Comparison of ENCODE assay signal across 14 cellular contexts in the genomic region with DNA sequence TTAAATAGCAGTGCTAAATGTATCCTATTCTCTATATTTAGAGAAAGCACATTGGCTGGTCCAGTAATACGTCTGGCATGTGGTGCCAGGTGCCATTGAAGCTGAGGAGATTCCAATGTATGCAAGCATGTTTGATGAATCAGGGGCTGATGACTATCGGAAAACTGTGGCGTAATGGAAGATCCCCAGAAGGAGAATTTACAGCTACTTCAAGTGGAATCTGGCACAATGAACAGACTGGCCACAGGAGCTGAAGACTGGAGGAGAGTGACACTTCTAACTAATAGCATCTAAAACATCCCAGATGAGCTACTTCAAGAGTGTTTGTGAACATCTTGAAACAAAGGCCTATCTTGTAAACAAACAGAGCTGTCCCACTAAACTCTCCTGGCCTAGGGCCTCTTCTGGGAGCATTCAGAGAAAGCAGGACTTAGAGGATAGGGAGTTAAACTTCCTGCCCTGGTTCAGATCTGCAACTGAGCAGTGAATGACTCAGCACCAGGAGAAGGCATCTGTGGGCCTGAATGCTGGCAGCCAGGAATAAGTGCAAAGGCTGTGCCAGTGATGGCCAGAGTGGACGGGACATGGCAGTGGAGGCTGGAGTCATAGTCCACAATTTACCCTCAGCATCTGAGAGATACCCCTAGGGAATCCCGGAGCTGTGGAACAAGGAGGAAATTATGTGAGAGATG. TPM values are rescaled to one million over a fixed set of nuclear protein-coding genes. Genes with fewer than 3 reads are reported as not detected.
DNase-seq lines count a peak whose midpoint lies in the region; ATAC-seq and TF ChIP-seq lines count a peak whose summit lies in the region.
"Had no signal": no experiment of that assay in that cellular context is flagged by ENCODE, and none has a peak within 500 bp of the region (broad histone marks: within the 10 kb centered on the region; RNA-seq: fewer than 3 reads in every experiment).

No MANE protein-coding gene starts in this region.

- in situ Hi-C loops in GM13976 (cut with MboI; ENCODE audit: low sequenced_read_pairs, unreplicated experiment), result no loop called here

- H3K36me3 ChIP-seq in cardiac muscle cell, result no peaks in the 10 kb centered on the region
- H3K36me3 ChIP-seq in tibial artery, result no peaks in the 10 kb centered on the region
- H3K36me3 ChIP-seq: BLaER1 treated with 17β-estradiol and CSF1 and Interleukin-3, amounts not matched to agents 10 nM and 100 nM; upper lobe of left lung had no signal

- ATAC-seq in SK-N-SH treated with all-trans-retinoic acid at 6 μM for 48 hours, result peak; percentile 91
- ATAC-seq: GM12878; naive thymus-derived CD4-positive, alpha-beta T cell had no signal

- H3K9me3 ChIP-seq in cardiac muscle cell (ENCODE audit: low read depth) (no peaks in the 10 kb centered on the region), tibial artery (no peaks in the 10 kb centered on the region)
- H3K9me3 ChIP-seq: upper lobe of left lung had no signal

- TF ChIP-seq CTCF in cardiac muscle cell (IDR thresholded peaks at IDR 0.05; ENCODE audit: low read depth, low read length) (no peak), tibial artery (IDR thresholded peaks at IDR 0.05) (no peak), GM13976 (IDR thresholded peaks at IDR 0.05; ENCODE audit: borderline replicate concordance, control extremely low read depth, extremely low read depth, insufficient read depth, missing control alignments) (no peak)

- H3K4me3 ChIP-seq in cardiac muscle cell (no peak overlapping the region), tibial artery (no peak overlapping the region)
- H3K4me3 ChIP-seq: BLaER1 treated with 17β-estradiol and CSF1 and Interleukin-3, amounts not matched to agents 10 nM and 100 nM; GM12878; upper lobe of left lung had no signal

- intact Hi-C loops in cardiac septum (cut with DNase I), result no loop called here
- intact Hi-C loops in tibial artery (cut with DNase I; ENCODE audit: low total_unique reads), result no loop called here

- H3K4me1 ChIP-seq in cardiac muscle cell (ENCODE audit: low read depth), result peaks cover 24% of the 10 kb centered on the region
- peaks cover 0 to 45% (median 21%) of the 10 kb centered on the region in 4 donors for H3K4me1 ChIP-seq in tibial artery
- H3K4me1 ChIP-seq: BLaER1 treated with 17β-estradiol and CSF1 and Interleukin-3, amounts not matched to agents 10 nM and 100 nM; upper lobe of left lung had no signal

- DNase-seq in cardiac muscle cell (ENCODE audit: low read depth in 1 of 2, low spot score in 1 of 2), result peak in 1 of 2 donors; percentile 76
- DNase-seq in cardiac septum (ENCODE audit: low spot score), result no peak
- peak; percentile 71 for DNase-seq in fibroblast of the conjunctiva (ENCODE audit: low read depth)
- DNase-seq in tibial artery, result peak in 1 of 2 donors; percentile 83
- DNase-seq in MV-4-11 (lab: John Stamatoyannopoulos, UW), result no peak
- DNase-seq in GM13976 (ENCODE audit: low spot score), result no peak
- DNase-seq in Kasumi-1 (lab: John Stamatoyannopoulos, UW), result no peak
- DNase-seq: activated CD4-positive, CD25-positive, alpha-beta regulatory T cell treated with anti-CD3 and anti-CD28 coated beads, Interleukin-2, amount 50 U/mL, for 72 hours; naive thymus-derived CD4-positive, alpha-beta T cell; stimulated activated CD4-positive, alpha-beta T cell treated with anti-CD3 and anti-CD28 coated beads, Interleukin-4, amount 100 ng/mL, for 24 hours; upper lobe of left lung had no signal

- H3K27ac ChIP-seq in cardiac muscle cell (peak overlapping the region; percentile 31), tibial artery (peak overlapping the region; percentile 73 to 79)
- H3K27ac ChIP-seq: upper lobe of left lung had no signal

- H3K27me3 ChIP-seq in cardiac muscle cell (no peaks in the 10 kb centered on the region), tibial artery (no peaks in the 10 kb centered on the region)
- H3K27me3 ChIP-seq: BLaER1 treated with 17β-estradiol and CSF1 and Interleukin-3, amounts not matched to agents 10 nM and 100 nM; upper lobe of left lung had no signal

TF ChIP-seq in SK-N-SH treated with all-trans-retinoic acid at 6 μM for 48 hours, 23 proteins besides CTCF, POLR2A, EP300 and RAD21:
- TF ChIP-seq, protein P1, sequence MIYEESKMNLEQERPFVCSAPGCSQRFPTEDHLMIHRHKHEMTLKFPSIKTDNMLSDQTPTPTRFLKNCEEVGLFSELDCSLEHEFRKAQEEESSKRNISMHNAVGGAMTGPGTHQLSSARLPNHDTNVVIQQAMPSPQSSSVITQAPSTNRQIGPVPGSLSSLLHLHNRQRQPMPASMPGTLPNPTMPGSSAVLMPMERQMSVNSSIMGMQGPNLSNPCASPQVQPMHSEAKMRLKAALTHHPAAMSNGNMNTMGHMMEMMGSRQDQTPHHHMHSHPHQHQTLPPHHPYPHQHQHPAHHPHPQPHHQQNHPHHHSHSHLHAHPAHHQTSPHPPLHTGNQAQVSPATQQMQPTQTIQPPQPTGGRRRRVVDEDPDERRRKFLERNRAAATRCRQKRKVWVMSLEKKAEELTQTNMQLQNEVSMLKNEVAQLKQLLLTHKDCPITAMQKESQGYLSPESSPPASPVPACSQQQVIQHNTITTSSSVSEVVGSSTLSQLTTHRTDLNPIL (CRISPR knock-in tag; IDR thresholded peaks at IDR 0.05; ENCODE audit: low read depth), result no peak
- TF ChIP-seq ZC3H10 (CRISPR knock-in tag; IDR thresholded peaks at IDR 0.05) (peak; percentile 79; the same call in 1 of the 2 replicates), ESRRG (CRISPR knock-in tag; IDR thresholded peaks at IDR 0.05) (no peak), TOX (CRISPR knock-in tag; IDR thresholded peaks at IDR 0.05; ENCODE audit: borderline replicate concordance) (peak; percentile 82; the same call in 1 of the 2 replicates), ZFP3 (CRISPR knock-in tag; IDR thresholded peaks at IDR 0.05) (peak; percentile 45; the same call in 1 of the 2 replicates), SNAI2 (CRISPR knock-in tag; IDR thresholded peaks at IDR 0.05) (no peak), ISL1 (CRISPR knock-in tag; IDR thresholded peaks at IDR 0.05) (no peak), BACH2 (CRISPR knock-in tag; IDR thresholded peaks at IDR 0.05; ENCODE audit: borderline replicate concordance) (no peak), ZNF70 (CRISPR knock-in tag; IDR thresholded peaks at IDR 0.05) (no peak), GLIS3 (CRISPR knock-in tag; IDR thresholded peaks at IDR 0.05) (no peak)
- TF ChIP-seq, protein P2, sequence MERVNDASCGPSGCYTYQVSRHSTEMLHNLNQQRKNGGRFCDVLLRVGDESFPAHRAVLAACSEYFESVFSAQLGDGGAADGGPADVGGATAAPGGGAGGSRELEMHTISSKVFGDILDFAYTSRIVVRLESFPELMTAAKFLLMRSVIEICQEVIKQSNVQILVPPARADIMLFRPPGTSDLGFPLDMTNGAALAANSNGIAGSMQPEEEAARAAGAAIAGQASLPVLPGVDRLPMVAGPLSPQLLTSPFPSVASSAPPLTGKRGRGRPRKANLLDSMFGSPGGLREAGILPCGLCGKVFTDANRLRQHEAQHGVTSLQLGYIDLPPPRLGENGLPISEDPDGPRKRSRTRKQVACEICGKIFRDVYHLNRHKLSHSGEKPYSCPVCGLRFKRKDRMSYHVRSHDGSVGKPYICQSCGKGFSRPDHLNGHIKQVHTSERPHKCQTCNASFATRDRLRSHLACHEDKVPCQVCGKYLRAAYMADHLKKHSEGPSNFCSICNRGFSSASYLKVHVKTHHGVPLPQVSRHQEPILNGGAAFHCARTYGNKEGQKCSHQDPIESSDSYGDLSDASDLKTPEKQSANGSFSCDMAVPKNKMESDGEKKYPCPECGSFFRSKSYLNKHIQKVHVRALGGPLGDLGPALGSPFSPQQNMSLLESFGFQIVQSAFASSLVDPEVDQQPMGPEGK (CRISPR knock-in tag; IDR thresholded peaks at IDR 0.05; ENCODE audit: borderline replicate concordance), result no peak

RNA-seq across cellular contexts. Expression of a gene that starts 15.3 kb away (rescaled TPM):
- total RNA-seq in cardiac muscle cell (1,687 and 2,394 TPM in 2 replicates), cardiac septum (11,631 TPM)
- polyA plus RNA-seq in cardiac muscle cell, result 7,757 and 12,075 TPM in 2 replicates
- total RNA-seq: GM12878; naive thymus-derived CD4-positive, alpha-beta T cell; upper lobe of left lung had no signal
- polyA plus RNA-seq: naive thymus-derived CD4-positive, alpha-beta T cell had no signal

RNA-seq across cellular contexts. Expression of a gene that starts 55.8 kb away (rescaled TPM):
- total RNA-seq in cardiac muscle cell (0.45 and 0.56 TPM in 2 replicates), cardiac septum (0.11 TPM)
- not detected in 2 replicates for polyA plus RNA-seq in cardiac muscle cell
- total RNA-seq: GM12878; naive thymus-derived CD4-positive, alpha-beta T cell; upper lobe of left lung had no signal
- polyA plus RNA-seq: GM12878; naive thymus-derived CD4-positive, alpha-beta T cell had no signal
